In genomic region chr2:61016392-61017002, GRCh38 we compare ENCODE assay signal across 8 cellular contexts. TPM values are rescaled to one million over a fixed set of nuclear protein-coding genes. Genes with fewer than 3 reads are reported as not detected.
DNase-seq lines count a peak whose midpoint lies in the region; ATAC-seq and TF ChIP-seq lines count a peak whose summit lies in the region.

No MANE protein-coding gene starts in this region.

- no peaks in the 10 kb centered on the region for H3K9me2 ChIP-seq in SK-N-SH

- DNase-seq in SK-N-SH (peak; percentile 10), germinal center (ENCODE audit: low spot score) (peak; percentile 13), NCI-H1092 treated with DMSO at 0.1 percent for 48 hours (lab: John Stamatoyannopoulos, UW) (no peak), glomerular visceral epithelial cell (ENCODE audit: extremely low spot score) (no peak)
- peak; percentile 57 to 68 for DNase-seq in activated CD4-positive, alpha-beta T cell treated with anti-CD3 and anti-CD28 coated beads, Interleukin-2, amount 50 U/mL, for 48 hours

- peak overlapping the region; percentile 79 for H3K4me2 ChIP-seq in SK-N-SH

- H3K9me3 ChIP-seq in SK-N-SH = no peaks in the 10 kb centered on the region
- no peaks in the 10 kb centered on the region for H3K9me3 ChIP-seq in skeletal muscle tissue (ENCODE audit: control insufficient read depth in 3 of 3, low read length in 3 of 3)

- H3K79me2 ChIP-seq in SK-N-SH (ENCODE audit: insufficient read depth) = peaks cover 59% of the 10 kb centered on the region

- H3F3A ChIP-seq in SK-N-SH (replicated peaks; ENCODE audit: insufficient read depth) = peaks cover 19% of the 10 kb centered on the region

- CTCF ChIA-PET in SK-N-SH (lab: Yijun Ruan, JAX) = interaction anchor here (0.9 to 1.7 kb wide), 3 partner anchors 17 to 18 kb away, joined by 3 to 7 read pairs (median 3); no protein-coding TSS in a partner anchor

- ATAC-seq in SK-N-SH treated with all-trans-retinoic acid at 6 μM for 48 hours = no peak
- peak; percentile 19 for ATAC-seq in HG02884 (IDR thresholded peaks at IDR 0.05; ENCODE audit: unreplicated experiment)

- H3K4me1 ChIP-seq in SK-N-SH (ENCODE audit: control insufficient read depth in 1 of 2, insufficient read depth in 2 of 2, low read depth in 1 of 2, low read length in 1 of 2) (peaks cover 4 to 6% of the 10 kb centered on the region in 2 experiments; a peak in 2 of 4 replicates), skeletal muscle tissue (ENCODE audit: control insufficient read depth in 3 of 3, insufficient read depth in 3 of 3, low read length in 3 of 3) (peaks cover 6 to 15% (median 14%) of the 10 kb centered on the region in 3 donors)

- H2AFZ ChIP-seq in SK-N-SH (ENCODE audit: low read depth) = peak overlapping the region; percentile 96

- TF ChIP-seq EP300 in SK-N-SH (IDR thresholded peaks at IDR 0.05; ENCODE audit: borderline replicate concordance in 1 of 2, low read depth in 1 of 2, low read length in 1 of 2) = no peak

- TF ChIP-seq CTCF in SK-N-SH (IDR thresholded peaks at IDR 0.05) = no peak

- H3K27ac ChIP-seq in SK-N-SH (ENCODE audit: low read depth in 2 of 2, low read length in 1 of 2) (peak overlapping the region; percentile 79 to 95; a peak in 3 of 4 replicates), skeletal muscle tissue (ENCODE audit: low read depth, low read length) (peak overlapping the region; percentile 81)

- no peak for TF ChIP-seq RAD21 in SK-N-SH (IDR thresholded peaks at IDR 0.05; ENCODE audit: low read length)

- H4K20me1 ChIP-seq in SK-N-SH (ENCODE audit: insufficient read depth) = peaks cover 4% of the 10 kb centered on the region; the same call in 1 of the 2 replicates

- WGBS in SK-N-SH (ENCODE audit: low lambda C conversion rate) = 1% methylated on average over 16 of the region's 16 CpGs

- H3K36me3 ChIP-seq in SK-N-SH (replicated peaks in 1 of 2; ENCODE audit: control insufficient read depth in 1 of 2, insufficient read depth in 2 of 2, low read length in 1 of 2) (peaks cover 2 to 8% of the 10 kb centered on the region in 2 experiments), skeletal muscle tissue (ENCODE audit: control insufficient read depth in 3 of 3, insufficient read depth in 3 of 3, low read length in 3 of 3) (peaks cover 5 to 6% (median 6%) of the 10 kb centered on the region in 3 donors)

- peak overlapping the region; percentile 81 for H3K9ac ChIP-seq in SK-N-SH
- H3K9ac ChIP-seq in skeletal muscle tissue (ENCODE audit: low read depth in 1 of 3, low read length in 3 of 3) = peak overlapping the region; percentile 95 to 99 (median 98)

- H3K27me3 ChIP-seq in SK-N-SH (ENCODE audit: insufficient read depth) (no peaks in the 10 kb centered on the region), skeletal muscle tissue (ENCODE audit: control insufficient read depth in 3 of 3, insufficient read depth in 3 of 3, low read length in 3 of 3) (no peaks in the 10 kb centered on the region)

- H3K4me3 ChIP-seq in SK-N-SH (ENCODE audit: low read depth in 2 of 2, low read length in 1 of 2) (peak overlapping the region; percentile 93 to 95), skeletal muscle tissue (ENCODE audit: low read length in 3 of 3) (peak overlapping the region; percentile 79 to 98 (median 96))

- POLR2A ChIA-PET in SK-N-SH (lab: Yijun Ruan, JAX) = no interaction called here

TF ChIP-seq in SK-N-SH, 30 proteins besides CTCF, POLR2A, EP300 and RAD21:
- TF ChIP-seq RXRA (IDR thresholded peaks at IDR 0.05; ENCODE audit: borderline replicate concordance, low read depth) = no peak
- TF ChIP-seq MXI1 (IDR thresholded peaks at IDR 0.05; ENCODE audit: low read depth, low read length) = no peak

TF ChIP-seq in SK-N-SH treated with all-trans-retinoic acid at 6 μM for 48 hours, 23 proteins besides CTCF, POLR2A, EP300 and RAD21:
- TF ChIP-seq ZFP30 (CRISPR knock-in tag; IDR thresholded peaks at IDR 0.05) = no peak
- TF ChIP-seq ESRRG (CRISPR knock-in tag; IDR thresholded peaks at IDR 0.05) = no peak
- no peak for TF ChIP-seq ISL1 (CRISPR knock-in tag; IDR thresholded peaks at IDR 0.05)
- TF ChIP-seq ARNTL (CRISPR knock-in tag; IDR thresholded peaks at IDR 0.05; ENCODE audit: borderline replicate concordance, low read depth) = no peak
- no peak for TF ChIP-seq TSHZ2 (CRISPR knock-in tag; IDR thresholded peaks at IDR 0.05)
- TF ChIP-seq CSRNP3 (CRISPR knock-in tag; IDR thresholded peaks at IDR 0.05) = no peak
- no peak for TF ChIP-seq ZC3H10 (CRISPR knock-in tag; IDR thresholded peaks at IDR 0.05)
- no peak for TF ChIP-seq PPARA (CRISPR knock-in tag; IDR thresholded peaks at IDR 0.05; ENCODE audit: borderline replicate concordance)
- TF ChIP-seq ZNF70 (CRISPR knock-in tag; IDR thresholded peaks at IDR 0.05) = no peak
- TF ChIP-seq, protein P1, sequence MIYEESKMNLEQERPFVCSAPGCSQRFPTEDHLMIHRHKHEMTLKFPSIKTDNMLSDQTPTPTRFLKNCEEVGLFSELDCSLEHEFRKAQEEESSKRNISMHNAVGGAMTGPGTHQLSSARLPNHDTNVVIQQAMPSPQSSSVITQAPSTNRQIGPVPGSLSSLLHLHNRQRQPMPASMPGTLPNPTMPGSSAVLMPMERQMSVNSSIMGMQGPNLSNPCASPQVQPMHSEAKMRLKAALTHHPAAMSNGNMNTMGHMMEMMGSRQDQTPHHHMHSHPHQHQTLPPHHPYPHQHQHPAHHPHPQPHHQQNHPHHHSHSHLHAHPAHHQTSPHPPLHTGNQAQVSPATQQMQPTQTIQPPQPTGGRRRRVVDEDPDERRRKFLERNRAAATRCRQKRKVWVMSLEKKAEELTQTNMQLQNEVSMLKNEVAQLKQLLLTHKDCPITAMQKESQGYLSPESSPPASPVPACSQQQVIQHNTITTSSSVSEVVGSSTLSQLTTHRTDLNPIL (CRISPR knock-in tag; IDR thresholded peaks at IDR 0.05; ENCODE audit: low read depth) = no peak
- TF ChIP-seq ZFP3 (CRISPR knock-in tag; IDR thresholded peaks at IDR 0.05) = no peak
- no peak for TF ChIP-seq OSR1 (CRISPR knock-in tag; IDR thresholded peaks at IDR 0.05)
- no peak for TF ChIP-seq ZNF8 (CRISPR knock-in tag; IDR thresholded peaks at IDR 0.05)
- no peak for TF ChIP-seq TCF4 (CRISPR knock-in tag; IDR thresholded peaks at IDR 0.05; ENCODE audit: borderline replicate concordance)
- TF ChIP-seq CSDC2 (CRISPR knock-in tag; IDR thresholded peaks at IDR 0.05) = no peak

RNA-seq across cellular contexts. Expression of gene PEX13, which starts 1.0 kb away (rescaled TPM):
- polyA plus RNA-seq in SK-N-SH (2012; rRNA removed) = 10.3 and 12.4 TPM in 2 replicates
- 12.3 and 13.0 TPM in 2 replicates for polyA plus RNA-seq in SK-N-SH (2012; cell fraction: cytosol; rRNA removed)
- 6.5 and 9.8 TPM in 2 replicates for polyA plus RNA-seq in SK-N-SH (2012; cell fraction: nucleus; rRNA removed)
- total RNA-seq in skeletal muscle tissue = 24.0 TPM

RNA-seq across cellular contexts. Expression of gene PUS10, which starts 1.6 kb away (rescaled TPM):
- 2.8 and 4.4 TPM in 2 replicates for polyA plus RNA-seq in SK-N-SH (2012; rRNA removed)
- polyA plus RNA-seq in SK-N-SH (2012; cell fraction: cytosol; rRNA removed) = 3.9 and 4.6 TPM in 2 replicates
- polyA plus RNA-seq in SK-N-SH (2012; cell fraction: nucleus; rRNA removed) = 2.9 and 5.2 TPM in 2 replicates
- total RNA-seq in skeletal muscle tissue = 4.7 TPM

RNA-seq across cellular contexts. Expression of gene SANBR, which starts 49.2 kb away (rescaled TPM):
- polyA plus RNA-seq in SK-N-SH (2012; rRNA removed) = 4.3 and 4.7 TPM in 2 replicates
- 4.9 and 5.4 TPM in 2 replicates for polyA plus RNA-seq in SK-N-SH (2012; cell fraction: cytosol; rRNA removed)
- polyA plus RNA-seq in SK-N-SH (2012; cell fraction: nucleus; rRNA removed) = 6.4 and 9.2 TPM in 2 replicates
- 36.5 TPM for total RNA-seq in skeletal muscle tissue

Comparison
In these comparisons a context has a peak if more than half of its experiments do, and no peak if none do; other contexts are left out.
1. DNase-seq: peak in SK-N-SH (single experiment), activated CD4-positive, alpha-beta T cell treated with anti-CD3 and anti-CD28 coated beads, Interleukin-2, amount 50 U/mL, for 48 hours (2 of 2) and germinal center (single experiment); none in NCI-H1092 treated with DMSO at 0.1 percent for 48 hours (single experiment) and glomerular visceral epithelial cell (single experiment).